ENCODE assay signal across 13 cellular contexts in the genomic region with DNA sequence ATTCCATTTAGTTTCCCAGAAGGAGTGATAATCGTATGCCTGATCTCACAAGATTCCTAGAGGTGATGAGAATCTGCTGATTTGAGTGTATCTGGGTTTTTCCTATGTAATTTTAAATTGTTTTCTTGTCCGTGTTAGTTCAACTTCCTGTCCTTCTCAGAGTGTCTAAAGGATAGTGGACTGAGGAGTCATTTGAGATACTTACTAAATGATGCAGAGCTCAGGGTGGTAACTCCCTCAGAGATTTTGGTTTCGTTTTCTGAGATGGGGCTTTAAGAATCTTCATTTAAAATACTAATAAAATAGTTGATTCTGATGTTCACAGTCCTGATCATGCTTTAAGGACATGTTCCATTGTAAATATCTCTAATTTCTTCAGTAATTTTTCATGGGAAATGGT. TPM values are rescaled to one million over a fixed set of nuclear protein-coding genes. Genes with fewer than 3 reads are reported as not detected.
DNase-seq lines count a peak whose midpoint lies in the region; ATAC-seq and TF ChIP-seq lines count a peak whose summit lies in the region.
"Had no signal": no experiment of that assay in that cellular context is flagged by ENCODE, and none has a peak within 500 bp of the region (broad histone marks: within the 10 kb centered on the region; RNA-seq: fewer than 3 reads in every experiment).

No MANE protein-coding gene starts in this region.

- peak overlapping the region; percentile 41 for H3K27ac Mint-ChIP-seq in dendritic cell treated with granulocyte-macrophage colony-stimulating factor and Interleukin-4, amounts not matched to agents 40 ng/mL and 50 ng/mL, for 4 days
- H3K27ac Mint-ChIP-seq in naive thymus-derived CD4-positive, alpha-beta T cell: peak overlapping the region in 1 of 9 donors; percentile 70
- H3K27ac Mint-ChIP-seq: CD4-positive, alpha-beta T cell had no signal

- TF ChIP-seq POLR2A in testis (IDR thresholded peaks at IDR 0.05): no peak

- no peaks in the 10 kb centered on the region for H3K9me3 ChIP-seq in testis
- H3K9me3 ChIP-seq in naive thymus-derived CD4-positive, alpha-beta T cell (ENCODE audit: control insufficient read depth in 2 of 3, low read length in 3 of 3): no peaks in the 10 kb centered on the region

- no peaks in the 10 kb centered on the region for H3K27me3 Mint-ChIP-seq in dendritic cell treated with granulocyte-macrophage colony-stimulating factor and Interleukin-4, amounts not matched to agents 40 ng/mL and 50 ng/mL, for 4 days
- no peaks in the 10 kb centered on the region for H3K27me3 Mint-ChIP-seq in naive thymus-derived CD4-positive, alpha-beta T cell
- H3K27me3 Mint-ChIP-seq: CD4-positive, alpha-beta T cell had no signal

- ATAC-seq in GM18520 (IDR thresholded peaks at IDR 0.05; ENCODE audit: unreplicated experiment): peak; percentile 77
- peak; percentile 59 for ATAC-seq in HG03378 (IDR thresholded peaks at IDR 0.05; ENCODE audit: unreplicated experiment)
- no peak for ATAC-seq in naive thymus-derived CD4-positive, alpha-beta T cell

- H3K4me1 ChIP-seq in testis: peaks cover under 1% of the 10 kb centered on the region
- peaks cover 0 to 8% of the 10 kb centered on the region in 2 donors for H3K4me1 ChIP-seq in naive thymus-derived CD4-positive, alpha-beta T cell (ENCODE audit: control insufficient read depth in 2 of 2, insufficient read depth in 2 of 2, low read length in 2 of 2)

- peak; percentile 57 for DNase-seq in AG10803 (ENCODE audit: low read depth)
- DNase-seq in NCI-H526 treated with DMSO at 0.1 percent for 48 hours (lab: John Stamatoyannopoulos, UW): no peak
- no peak for DNase-seq in testis
- no peak for DNase-seq in GF-D8 (lab: John Stamatoyannopoulos, UW)
- no peak for DNase-seq in naive thymus-derived CD4-positive, alpha-beta T cell
- DNase-seq: aorta; CD4-positive, alpha-beta T cell; NCI-H1417 treated with DMSO at 0.1 percent for 48 hours; PC-9; substantia nigra had no signal

- POLR2A ChIA-PET in naive thymus-derived CD4-positive, alpha-beta T cell (lab: Charles Lee): no interaction called here

- peak overlapping the region; percentile 32 for H3K4me3 ChIP-seq in AG10803 (ENCODE audit: low read length)
- H3K4me3 ChIP-seq in testis: no peak overlapping the region
- H3K4me3 ChIP-seq in naive thymus-derived CD4-positive, alpha-beta T cell (ENCODE audit: low read length): no peak overlapping the region
- H3K4me3 ChIP-seq: PC-9 had no signal

- intact Hi-C loops in dendritic cell treated with granulocyte-macrophage colony-stimulating factor and Interleukin-4, amounts not matched to agents 40 ng/mL and 50 ng/mL, for 4 days (cut with micrococcal nuclease): no loop called here
- intact Hi-C loops in testis (cut with DNase I; ENCODE audit: low total_unique reads): no loop called here
- intact Hi-C loops in naive thymus-derived CD4-positive, alpha-beta T cell (cut with micrococcal nuclease): no loop called here

- CTCF ChIA-PET in naive thymus-derived CD4-positive, alpha-beta T cell (lab: Charles Lee): interaction anchor here (0.6 kb wide), 1 partner anchor 964 kb away, joined by 7 read pairs; no protein-coding TSS in a partner anchor

- no peaks in the 10 kb centered on the region for H3K9me3 Mint-ChIP-seq in dendritic cell treated with granulocyte-macrophage colony-stimulating factor and Interleukin-4, amounts not matched to agents 40 ng/mL and 50 ng/mL, for 4 days
- H3K9me3 Mint-ChIP-seq in naive thymus-derived CD4-positive, alpha-beta T cell: no peaks in the 10 kb centered on the region
- H3K9me3 Mint-ChIP-seq: CD4-positive, alpha-beta T cell had no signal

- H3K4me1 Mint-ChIP-seq in dendritic cell treated with granulocyte-macrophage colony-stimulating factor and Interleukin-4, amounts not matched to agents 40 ng/mL and 50 ng/mL, for 4 days (ENCODE audit: low read depth): no peaks in the 10 kb centered on the region
- peaks cover 0 to 20% (median 0%) of the 10 kb centered on the region in 7 donors for H3K4me1 Mint-ChIP-seq in naive thymus-derived CD4-positive, alpha-beta T cell

- H3K36me3 Mint-ChIP-seq in dendritic cell treated with granulocyte-macrophage colony-stimulating factor and Interleukin-4, amounts not matched to agents 40 ng/mL and 50 ng/mL, for 4 days (ENCODE audit: low read depth): peaks cover 4% of the 10 kb centered on the region
- H3K36me3 Mint-ChIP-seq in naive thymus-derived CD4-positive, alpha-beta T cell: peaks cover 0 to 25% (median 0%) of the 10 kb centered on the region in 5 donors

- H3K36me3 ChIP-seq in testis (ENCODE audit: low read depth, missing control alignments): no peaks in the 10 kb centered on the region
- no peaks in the 10 kb centered on the region for H3K36me3 ChIP-seq in naive thymus-derived CD4-positive, alpha-beta T cell (ENCODE audit: control insufficient read depth in 2 of 3, insufficient read depth in 3 of 3, low read length in 3 of 3)

- H3K4me3 Mint-ChIP-seq in dendritic cell treated with granulocyte-macrophage colony-stimulating factor and Interleukin-4, amounts not matched to agents 40 ng/mL and 50 ng/mL, for 4 days: no peak overlapping the region
- peak overlapping the region in 1 of 10 donors; percentile 39 for H3K4me3 Mint-ChIP-seq in naive thymus-derived CD4-positive, alpha-beta T cell
- H3K4me3 Mint-ChIP-seq: CD4-positive, alpha-beta T cell had no signal

- TF ChIP-seq CTCF in AG10803 (conservative IDR thresholded peaks at IDR 0.05; ENCODE audit: low read length): no peak
- no peak for TF ChIP-seq CTCF in testis (IDR thresholded peaks at IDR 0.05)

- no peaks in the 10 kb centered on the region for H3K27me3 ChIP-seq in testis
- H3K27me3 ChIP-seq in naive thymus-derived CD4-positive, alpha-beta T cell (ENCODE audit: control insufficient read depth in 2 of 2, insufficient read depth in 2 of 2, low read length in 2 of 2): no peaks in the 10 kb centered on the region

- no peak overlapping the region for H3K27ac ChIP-seq in testis
- H3K27ac ChIP-seq in naive thymus-derived CD4-positive, alpha-beta T cell (ENCODE audit: low read depth, low read length): no peak overlapping the region
- H3K27ac ChIP-seq: PC-9 had no signal

- WGBS in testis, 2 donors: 61 to 62% methylated on average over 3 of the region's 3 CpGs

RNA-seq across cellular contexts. Expression of gene MELK, which starts 30.3 kb away (rescaled TPM):
- 10 to 100 TPM; 18.8 to 19.2 TPM for total RNA-seq in testis
- 15.2 TPM for polyA plus RNA-seq in testis (ENCODE audit: insufficient read depth, low read depth, low replicate concordance)
- total RNA-seq in naive thymus-derived CD4-positive, alpha-beta T cell: 10 to 100 TPM in 1 of 5 experiments, under 1 TPM in 2, not detected in 2; 0.22 to 40.2 (median 0.88) TPM
- not detected for polyA plus RNA-seq in naive thymus-derived CD4-positive, alpha-beta T cell
